Comparison of ENCODE assay signal across 1 cellular context in genomic region chr1:65003316-65003664, GRCh38.
TF ChIP-seq lines count a peak whose summit lies in the region.

No MANE protein-coding gene starts in this region.

TF ChIP-seq in GM23338, 12 proteins besides CTCF, POLR2A, EP300 and RAD21 (continued from another document):
- TF ChIP-seq REST (IDR thresholded peaks at IDR 0.05; ENCODE audit: unreplicated experiment) (no peak), ZNF331 (CRISPR knock-in tag; IDR thresholded peaks at IDR 0.05; ENCODE audit: low read depth) (no peak)
